Comparison of ENCODE assay signal across 13 cellular contexts in genomic region chr1:7145947-7146346, GRCh38.
DNase-seq lines count a peak whose midpoint lies in the region; ATAC-seq and TF ChIP-seq lines count a peak whose summit lies in the region.
"Had no signal": no experiment of that assay in that cellular context is flagged by ENCODE, and none has a peak within 500 bp of the region (broad histone marks: within the 10 kb centered on the region; RNA-seq: fewer than 3 reads in every experiment).

No MANE protein-coding gene starts in this region.

- no peak overlapping the region for H3K4me3 ChIP-seq in A673 (ENCODE audit: low read depth, low read length, poor library complexity, severe bottlenecking)
- H3K4me3 ChIP-seq: GM12878, GM23338 had no signal

- no peak for TF ChIP-seq CTCF in A673 (conservative IDR thresholded peaks at IDR 0.05; ENCODE audit: low read depth, low read length)

- POLR2A ChIA-PET in A673 (lab: Charles Lee; ENCODE audit: low non-redundant PET) = no interaction called here

- no peaks in the 10 kb centered on the region for H3K27me3 ChIP-seq in A673 (replicated peaks; ENCODE audit: insufficient read depth, low read depth, low read length, poor library complexity)

- DNase-seq in NCI-H1436 (lab: John Stamatoyannopoulos, UW) = peak; percentile 40
- no peak for DNase-seq in NCI-H1436 treated with DMSO at 0.1 percent for 48 hours (lab: John Stamatoyannopoulos, UW)
- DNase-seq in A673 (ENCODE audit: low spot score) = peak; percentile 45
- peak; percentile 18 for DNase-seq in COR-L47 (lab: John Stamatoyannopoulos, UW)
- peak; percentile 1 for DNase-seq in NCI-H345 treated with DMSO at 0.1 percent for 48 hours (lab: John Stamatoyannopoulos, UW; ENCODE audit: unreplicated experiment)
- DNase-seq in Kasumi-1 (lab: John Stamatoyannopoulos, UW) = no peak
- no peak for DNase-seq in NCI-H510A (lab: John Stamatoyannopoulos, UW)
- DNase-seq: ACHN; CD8-positive, alpha-beta T cell had no signal

- no peaks in the 10 kb centered on the region for H3K4me1 ChIP-seq in A673 (ENCODE audit: insufficient read depth, low read length, poor library complexity, severe bottlenecking)

- no peaks in the 10 kb centered on the region for H3K9me3 ChIP-seq in A673 (ENCODE audit: low read depth, low read length, poor library complexity, severe bottlenecking)

- no TSS peak for BruUV-seq in A673 (replicated peaks; lab: Mats Ljungman, UMichigan)

- H3K27ac ChIP-seq in A673 (ENCODE audit: low read depth, low read length, poor library complexity, severe bottlenecking) = no peak overlapping the region
- H3K27ac ChIP-seq: 22Rv1 had no signal

- H3K36me3 ChIP-seq in A673 (ENCODE audit: insufficient read depth, low read length, poor library complexity, severe bottlenecking) = no peaks in the 10 kb centered on the region

- no peak for ATAC-seq in GM19328 (IDR thresholded peaks at IDR 0.05; ENCODE audit: unreplicated experiment)
- ATAC-seq: CD8-positive, alpha-beta T cell; GM12878; GM23338 had no signal

- CTCF ChIA-PET in A673 (lab: Charles Lee) = no interaction called here

- intact Hi-C loops in A673 (cut with micrococcal nuclease; ENCODE audit: unreplicated experiment) = no loop called here

Comparison
In these comparisons a context has a peak if more than half of its experiments do, and no peak if none do; other contexts are left out.
1. DNase-seq: peak in NCI-H1436 (single experiment), A673 (single experiment), COR-L47 (single experiment) and NCI-H345 treated with DMSO at 0.1 percent for 48 hours (single experiment); none in NCI-H1436 treated with DMSO at 0.1 percent for 48 hours (single experiment), Kasumi-1 (0 of 2) and NCI-H510A (single experiment).